In genomic region chr4:16694491-16695276, GRCh38 we compare ENCODE assay signal across 29 cellular contexts.
DNase-seq lines count a peak whose midpoint lies in the region; ATAC-seq and TF ChIP-seq lines count a peak whose summit lies in the region.
"Had no signal": no experiment of that assay in that cellular context is flagged by ENCODE, and none has a peak within 500 bp of the region (broad histone marks: within the 10 kb centered on the region; RNA-seq: fewer than 3 reads in every experiment).

No MANE protein-coding gene starts in this region.

- no peak for TF ChIP-seq CTCF in right atrium auricular region (IDR thresholded peaks at IDR 0.05)
- no peak for TF ChIP-seq CTCF in endothelial cell (IDR thresholded peaks at IDR 0.05; ENCODE audit: unreplicated experiment)
- TF ChIP-seq CTCF in uterus (IDR thresholded peaks at IDR 0.05): no peak
- no peak for TF ChIP-seq CTCF in GM10266 (IDR thresholded peaks at IDR 0.05; ENCODE audit: control insufficient read depth, insufficient read depth, low read depth, missing control alignments)

- intact Hi-C loops in Right ventricle myocardium superior (cut with DNase I): no loop called here
- intact Hi-C loops in uterus (cut with DNase I; ENCODE audit: low total_unique reads): no loop called here

- peak overlapping the region; percentile 19 for H3K4me3 Mint-ChIP-seq in endothelial cell (ENCODE audit: unreplicated experiment)
- H3K4me3 Mint-ChIP-seq: activated naive CD8-positive, alpha-beta T cell; CD4-positive, alpha-beta T cell; memory B cell; T-helper 1 cell treated with Interleukin-12 subunit alpha and Interleukin-12 subunit beta and Interleukin-4 antibody, amounts not matched to agents 30 μg/mL and 1 μg/mL, for 36 hours had no signal

- DNase-seq in Right ventricle myocardium superior (no peak), right atrium auricular region (ENCODE audit: low spot score) (no peak), endothelial cell (ENCODE audit: low spot score) (no peak), iPS-NIHi7 (ENCODE audit: extremely low spot score) (peak; percentile 44), uterus (no peak), T-helper 9 cell (no peak), GM10266 (ENCODE audit: extremely low spot score) (no peak)
- no peak for DNase-seq in activated effector memory CD4-positive, alpha-beta T cell treated with anti-CD3 and anti-CD28 coated beads, Interleukin-2, amount 50 U/mL, for 16 hours
- DNase-seq: activated T-cell treated with anti-CD3 and anti-CD28 coated beads for 4 hours; AML-193; caudate nucleus; CD4-positive, alpha-beta T cell; left colon; MM.1S; NCI-H1436; NCI-H446; NCI-H82; RPMI8226; stimulated activated naive CD4-positive, alpha-beta T cell treated with Interleukin-2 at 50 U/mL for 16 hours; testis had no signal

- peaks cover 43% of the 10 kb centered on the region for H3K36me3 Mint-ChIP-seq in endothelial cell (ENCODE audit: low read depth, unreplicated experiment)
- H3K36me3 Mint-ChIP-seq: activated naive CD8-positive, alpha-beta T cell; memory B cell had no signal

- TF ChIP-seq POLR2A in uterus (IDR thresholded peaks at IDR 0.05): no peak

- H3K36me3 ChIP-seq in right atrium auricular region (no peaks in the 10 kb centered on the region), uterus (no peaks in the 10 kb centered on the region)
- H3K36me3 ChIP-seq: ascending aorta, neutrophil, vagina had no signal

- no peak overlapping the region for H3K27ac ChIP-seq in right atrium auricular region
- H3K27ac ChIP-seq in uterus: peak overlapping the region; percentile 79 to 85
- H3K27ac ChIP-seq: 22Rv1, ascending aorta, neutrophil, testis, vagina had no signal

- H3K27me3 ChIP-seq in right atrium auricular region (no peaks in the 10 kb centered on the region), uterus (no peaks in the 10 kb centered on the region)
- H3K27me3 ChIP-seq: ascending aorta, neutrophil, testis, vagina had no signal

- peak; percentile 25 for ATAC-seq in Right ventricle myocardium superior (ENCODE audit: poor library complexity)
- ATAC-seq: GM12878, K562, left colon had no signal

- H3K27me3 Mint-ChIP-seq in endothelial cell (ENCODE audit: unreplicated experiment): no peaks in the 10 kb centered on the region
- H3K27me3 Mint-ChIP-seq: CD4-positive, alpha-beta T cell; memory B cell had no signal

- no peak overlapping the region for H3K4me3 ChIP-seq in right atrium auricular region
- no peak overlapping the region for H3K4me3 ChIP-seq in uterus
- H3K4me3 ChIP-seq: ascending aorta, GM12878, K562, testis, vagina had no signal

- H3K9me3 ChIP-seq in right atrium auricular region: no peaks in the 10 kb centered on the region
- no peaks in the 10 kb centered on the region for H3K9me3 ChIP-seq in uterus
- H3K9me3 ChIP-seq: ascending aorta, neutrophil, testis, vagina had no signal

- peaks cover 0 to 16% of the 10 kb centered on the region in 2 donors for H3K4me1 ChIP-seq in right atrium auricular region
- H3K4me1 ChIP-seq in uterus: no peaks in the 10 kb centered on the region

- peak overlapping the region; percentile 76 for H3K27ac Mint-ChIP-seq in endothelial cell (ENCODE audit: unreplicated experiment)
- H3K27ac Mint-ChIP-seq: activated naive CD8-positive, alpha-beta T cell; CD4-positive, alpha-beta T cell; memory B cell; T-helper 1 cell treated with Interleukin-12 subunit alpha and Interleukin-12 subunit beta and Interleukin-4 antibody, amounts not matched to agents 30 μg/mL and 1 μg/mL, for 36 hours had no signal

- no peaks in the 10 kb centered on the region for H3K9me3 Mint-ChIP-seq in endothelial cell (ENCODE audit: unreplicated experiment)
- H3K9me3 Mint-ChIP-seq: CD4-positive, alpha-beta T cell; T-helper 1 cell treated with Interleukin-12 subunit alpha and Interleukin-12 subunit beta and Interleukin-4 antibody, amounts not matched to agents 30 μg/mL and 1 μg/mL, for 36 hours had no signal

- H3K4me1 Mint-ChIP-seq in endothelial cell (ENCODE audit: unreplicated experiment): peaks cover 40% of the 10 kb centered on the region
- H3K4me1 Mint-ChIP-seq: memory B cell had no signal

Comparison
In these comparisons a context has a peak if more than half of its experiments do, and no peak if none do; other contexts are left out.
1. H3K27ac ChIP-seq: peak in uterus (2 of 2); none in right atrium auricular region (0 of 2).